ENCODE assay signal across 8 cellular contexts in genomic region chr2:190359896-190360376, GRCh38. TPM values are rescaled to one million over a fixed set of nuclear protein-coding genes. Genes with fewer than 3 reads are reported as not detected.
A peak's percentile ranks its signal among the peaks of the same experiment; 100 is the strongest.
DNase-seq lines count a peak whose midpoint lies in the region; ATAC-seq and TF ChIP-seq lines count a peak whose summit lies in the region.

No MANE protein-coding gene starts in this region.

- CTCF ChIA-PET in activated CD4-positive, alpha-beta memory T cell treated with anti-CD3 and anti-CD28 coated beads for 36 hours (lab: Charles Lee) = interaction anchor here (0.9 to 1.6 kb wide), 2 partner anchors 10 to 17 kb away, joined by 3 to 6 read pairs; no protein-coding TSS in a partner anchor

- TF ChIP-seq CTCF in CD14-positive monocyte (IDR thresholded peaks at IDR 0.05) (no peak), thoracic aorta (IDR thresholded peaks at IDR 0.05) (no peak)

- peak overlapping the region in 3 of 7 donors; percentile 5 to 87 (median 26) for H3K27ac Mint-ChIP-seq in CD14-positive monocyte
- H3K27ac Mint-ChIP-seq in activated CD4-positive, alpha-beta memory T cell treated with anti-CD3 and anti-CD28 coated beads for 36 hours = peak overlapping the region; percentile 85

- intact Hi-C loops in CD14-positive monocyte (cut with micrococcal nuclease) = no loop called here
- intact Hi-C loops in activated CD4-positive, alpha-beta memory T cell treated with anti-CD3 and anti-CD28 coated beads for 36 hours (cut with micrococcal nuclease) = loop anchor here (2.0 to 10.0 kb wide), 3 partner anchors 15 to 175 kb away; a partner anchor contains a TSS

- peak overlapping the region; percentile 63 to 68 for H3K4me3 Mint-ChIP-seq in CD14-positive monocyte
- peak overlapping the region; percentile 83 for H3K4me3 Mint-ChIP-seq in activated CD4-positive, alpha-beta memory T cell treated with anti-CD3 and anti-CD28 coated beads for 36 hours

- no peaks in the 10 kb centered on the region for H3K9me3 Mint-ChIP-seq in CD14-positive monocyte
- H3K9me3 Mint-ChIP-seq in activated CD4-positive, alpha-beta memory T cell treated with anti-CD3 and anti-CD28 coated beads for 36 hours = no peaks in the 10 kb centered on the region

- H3K4me1 ChIP-seq in endocrine pancreas (ENCODE audit: control insufficient read depth, insufficient read depth, low read length) (peaks cover 18% of the 10 kb centered on the region), muscle layer of duodenum (ENCODE audit: control insufficient read depth in 1 of 2, insufficient read depth in 2 of 2, low read length in 2 of 2) (peaks cover 15 to 51% of the 10 kb centered on the region in 2 donors), thoracic aorta (ENCODE audit: control insufficient read depth in 1 of 2, low read depth in 2 of 2) (peaks cover 6 to 27% of the 10 kb centered on the region in 2 donors)

- POLR2A ChIA-PET in activated CD4-positive, alpha-beta memory T cell treated with anti-CD3 and anti-CD28 coated beads for 36 hours (lab: Charles Lee) = interaction anchor here (1.7 kb wide), 1 partner anchor 16 kb away, joined by 4 read pairs; no protein-coding TSS in a partner anchor

- H3K4me3 ChIP-seq in endocrine pancreas (ENCODE audit: control insufficient read depth, insufficient read depth, low read length) (peak overlapping the region; percentile 20), muscle layer of duodenum (ENCODE audit: low read depth in 1 of 2, low read length in 2 of 2) (peak overlapping the region; percentile 31 to 57), thoracic aorta (peak overlapping the region; percentile 65)

- ATAC-seq in GM19467 (IDR thresholded peaks at IDR 0.05; ENCODE audit: unreplicated experiment) (peak; percentile 92), HG03575 (IDR thresholded peaks at IDR 0.05; ENCODE audit: extremely low read depth, insufficient number of reproducible peaks, low FRiP score, unreplicated experiment) (peak; percentile 76), thoracic aorta (ENCODE audit: insufficient number of reproducible peaks, low FRiP score, low read depth) (peak; percentile 32)

- peaks cover 0 to 2% (median 0%) of the 10 kb centered on the region in 3 donors for H3K27me3 Mint-ChIP-seq in CD14-positive monocyte (ENCODE audit: low read depth in 3 of 3)
- H3K27me3 Mint-ChIP-seq in activated CD4-positive, alpha-beta memory T cell treated with anti-CD3 and anti-CD28 coated beads for 36 hours = no peaks in the 10 kb centered on the region

- H3K36me3 ChIP-seq in endocrine pancreas (ENCODE audit: control insufficient read depth, insufficient read depth, low read length) (no peaks in the 10 kb centered on the region), muscle layer of duodenum (ENCODE audit: control insufficient read depth in 1 of 2, insufficient read depth in 2 of 2, low read length in 2 of 2) (peaks cover 0 to 10% of the 10 kb centered on the region in 2 donors), thoracic aorta (no peaks in the 10 kb centered on the region)

- no peak overlapping the region for H3K9ac ChIP-seq in endocrine pancreas (ENCODE audit: control insufficient read depth, insufficient read depth, low read length)

- H3K27ac ChIP-seq in muscle layer of duodenum (ENCODE audit: low read length) (peak overlapping the region; percentile 61), thoracic aorta (peak overlapping the region in 1 of 2 donors; percentile 41)

- peaks cover 31 to 34% of the 10 kb centered on the region in 2 donors for H3K36me3 Mint-ChIP-seq in CD14-positive monocyte
- no peaks in the 10 kb centered on the region for H3K36me3 Mint-ChIP-seq in activated CD4-positive, alpha-beta memory T cell treated with anti-CD3 and anti-CD28 coated beads for 36 hours

- H3K27me3 ChIP-seq in endocrine pancreas (ENCODE audit: control insufficient read depth, insufficient read depth, low read length) = no peaks in the 10 kb centered on the region
- H3K27me3 ChIP-seq in muscle layer of duodenum (ENCODE audit: low read depth, low read length) = no peaks in the 10 kb centered on the region
- H3K27me3 ChIP-seq in thoracic aorta (replicated peaks; ENCODE audit: insufficient read depth) = no peaks in the 10 kb centered on the region

- DNase-seq in CD14-positive monocyte (ENCODE audit: low spot score) = no peak
- peak; percentile 59 for DNase-seq in activated CD4-positive, alpha-beta memory T cell treated with anti-CD3 and anti-CD28 coated beads for 36 hours
- DNase-seq in thoracic aorta (ENCODE audit: low spot score) = peak; percentile 37
- no peak for DNase-seq in mesenteric fat pad (ENCODE audit: low spot score)

- peaks cover 19% of the 10 kb centered on the region for H3K4me1 Mint-ChIP-seq in CD14-positive monocyte
- H3K4me1 Mint-ChIP-seq in activated CD4-positive, alpha-beta memory T cell treated with anti-CD3 and anti-CD28 coated beads for 36 hours (ENCODE audit: low read depth) = peaks cover 22% of the 10 kb centered on the region

- H3K9me3 ChIP-seq in endocrine pancreas (ENCODE audit: control insufficient read depth, low read length) (no peaks in the 10 kb centered on the region), muscle layer of duodenum (ENCODE audit: control insufficient read depth in 1 of 2, low read length in 2 of 2) (no peaks in the 10 kb centered on the region), thoracic aorta (no peaks in the 10 kb centered on the region)

RNA-seq across cellular contexts. Expression of gene INPP1, which starts 16.5 kb away (rescaled TPM):
- polyA plus RNA-seq in CD14-positive monocyte = 10 to 100 TPM; 13.3 to 17.8 TPM
- 10 to 100 TPM; 15.8 to 16.3 TPM for total RNA-seq in activated CD4-positive, alpha-beta memory T cell treated with anti-CD3 and anti-CD28 coated beads for 36 hours
- total RNA-seq in thoracic aorta (10 to 100 TPM; 13.0 to 36.6 TPM), mesenteric fat pad (27.6 TPM)

RNA-seq across cellular contexts. Expression of gene HIBCH, which starts 40.3 kb away (rescaled TPM):
- 1 to 10 TPM; 7.3 to 8.2 TPM for polyA plus RNA-seq in CD14-positive monocyte
- 10 to 100 TPM; 33.9 to 37.8 TPM for total RNA-seq in activated CD4-positive, alpha-beta memory T cell treated with anti-CD3 and anti-CD28 coated beads for 36 hours
- total RNA-seq in thoracic aorta (10 to 100 TPM; 31.4 to 34.4 TPM), mesenteric fat pad (39.3 TPM)

RNA-seq across cellular contexts. Expression of gene MFSD6, which starts 48.2 kb away (rescaled TPM):
- 10 to 100 TPM in 1 of 2 donors, 1 to 10 TPM in 1; 8.8 to 12.9 TPM for polyA plus RNA-seq in CD14-positive monocyte
- total RNA-seq in activated CD4-positive, alpha-beta memory T cell treated with anti-CD3 and anti-CD28 coated beads for 36 hours = 10 to 100 TPM; 34.1 to 37.1 TPM
- 10 to 100 TPM; 61.0 to 75.1 TPM for total RNA-seq in thoracic aorta
- total RNA-seq in mesenteric fat pad = 18.1 TPM

Comparison
In these comparisons a context has a peak if more than half of its experiments do, and no peak if none do; other contexts are left out.
1. DNase-seq: peak in activated CD4-positive, alpha-beta memory T cell treated with anti-CD3 and anti-CD28 coated beads for 36 hours (single experiment) and thoracic aorta (single experiment); none in CD14-positive monocyte (single experiment) and mesenteric fat pad (single experiment).
2. ATAC-seq: peak in every context shown above with its lines; median percentile 92 in GM19467; 76 in HG03575; 32 in thoracic aorta.
3. Peak in every context shown above with its lines, with median percentiles within 50 percentile points of each other: H3K4me3 ChIP-seq.